9 cellular contexts compared by ENCODE assay signal in the genomic region with DNA sequence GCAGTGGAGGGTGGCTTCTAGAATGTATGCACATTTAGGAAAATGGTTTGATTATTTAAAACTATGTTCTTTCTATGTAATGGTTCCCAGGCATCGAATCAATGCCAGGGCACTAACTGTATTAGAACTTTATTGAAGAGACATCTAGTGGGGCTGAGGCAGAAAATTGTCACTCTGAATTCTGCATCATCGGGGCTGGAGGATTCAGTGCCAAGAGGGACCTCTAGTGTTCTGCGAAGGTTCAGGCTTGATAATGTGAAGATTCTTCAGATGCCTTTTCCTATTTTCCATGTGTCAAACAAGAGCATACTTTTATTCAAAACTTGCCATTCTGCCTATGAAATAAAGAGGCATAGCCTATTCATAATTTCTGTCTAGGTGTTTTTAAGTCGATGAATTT.
DNase-seq lines count a peak whose midpoint lies in the region; ATAC-seq, FAIRE-seq and TF ChIP-seq lines count a peak whose summit lies in the region.
"Had no signal": no experiment of that assay in that cellular context is flagged by ENCODE, and none has a peak within 500 bp of the region (broad histone marks: within the 10 kb centered on the region; RNA-seq: fewer than 3 reads in every experiment).

No MANE protein-coding gene starts in this region.

- H2BK12ac ChIP-seq in H1 (ENCODE audit: low read depth, low read length), result no peak overlapping the region

- H3K36me3 ChIP-seq in H1 (ENCODE audit: control insufficient read depth in 2 of 4, insufficient read depth in 4 of 4, low read length in 3 of 4) (no peaks in the 10 kb centered on the region), osteoblast (ENCODE audit: insufficient read depth, low read length) (no peaks in the 10 kb centered on the region), sigmoid colon (no peaks in the 10 kb centered on the region)
- H3K36me3 ChIP-seq: pancreas had no signal

- H3K4me1 ChIP-seq in H1 (replicated peaks in 1 of 4; ENCODE audit: control insufficient read depth in 3 of 4, insufficient read depth in 4 of 4, low read length in 3 of 4) (peaks cover 3 to 25% (median 23%) of the 10 kb centered on the region in 4 experiments; a peak in 6 of 7 replicates), osteoblast (ENCODE audit: insufficient read depth, low read length) (no peaks in the 10 kb centered on the region), sigmoid colon (no peaks in the 10 kb centered on the region)

- H3K9ac ChIP-seq in H1 (replicated peaks in 1 of 4; ENCODE audit: extremely low read depth in 1 of 4, low read depth in 3 of 4, low read length in 3 of 4), result no peak overlapping the region

- no peaks in the 10 kb centered on the region for H4K20me1 ChIP-seq in H1 (replicated peaks in 1 of 2; ENCODE audit: control insufficient read depth in 1 of 2, insufficient read depth in 2 of 2, low read length in 2 of 2)
- H4K20me1 ChIP-seq in osteoblast (ENCODE audit: insufficient read depth, low read length), result no peaks in the 10 kb centered on the region

- peak; percentile 73 for FAIRE-seq in H1 (lab: Jason Lieb, UNC)
- FAIRE-seq: pancreas had no signal

- H3K79me2 ChIP-seq in H1 (ENCODE audit: control insufficient read depth in 1 of 2, insufficient read depth in 2 of 2, low read length in 2 of 2), result no peaks in the 10 kb centered on the region
- no peaks in the 10 kb centered on the region for H3K79me2 ChIP-seq in osteoblast (ENCODE audit: insufficient read depth, low read length)

- CTCF ChIA-PET in H1 (lab: Charles Lee; ENCODE audit: partially characterized antibody), result interaction anchor here (1.0 to 2.0 kb wide), 6 partner anchors 11 to 59 kb away, joined by 4 to 11 read pairs (median 6); no protein-coding TSS in a partner anchor

- no peak overlapping the region for H2BK5ac ChIP-seq in H1 (ENCODE audit: low read depth, low read length)

- no peak overlapping the region for H2BK20ac ChIP-seq in H1 (ENCODE audit: low read length)

- peaks cover 0 to 2% (median 0%) of the 10 kb centered on the region in 5 donors for H3K27me3 Mint-ChIP-seq in naive thymus-derived CD8-positive, alpha-beta T cell

- no peak overlapping the region for H4K5ac ChIP-seq in H1 (ENCODE audit: insufficient read length, low read depth, low read length)

- no peak overlapping the region for H3K18ac ChIP-seq in H1 (ENCODE audit: extremely low read depth, low read length)

- H2AK5ac ChIP-seq in H1 (ENCODE audit: low read depth, low read length), result no peak overlapping the region

- no peak overlapping the region for H4K91ac ChIP-seq in H1 (replicated peaks; ENCODE audit: insufficient read length, low read length)

- no peak overlapping the region for H4K8ac ChIP-seq in H1 (ENCODE audit: extremely low read depth, insufficient read depth, low read length)

- no peak overlapping the region for H2BK15ac ChIP-seq in H1 (ENCODE audit: low read length)

- H3K4me3 Mint-ChIP-seq in naive thymus-derived CD8-positive, alpha-beta T cell, result no peak overlapping the region

- H3K36me3 Mint-ChIP-seq in naive thymus-derived CD8-positive, alpha-beta T cell, result peaks cover 0 to 10% (median 5%) of the 10 kb centered on the region in 3 donors

- DNase-seq in NCI-H2171 (lab: John Stamatoyannopoulos, UW), result peak; percentile 48
- no peak for DNase-seq in H1 (ENCODE audit: low read depth in 1 of 2, low spot score in 2 of 2)
- DNase-seq in osteoblast (ENCODE audit: insufficient read length, low spot score, missing footprints), result peak; percentile 62
- no peak for DNase-seq in sigmoid colon
- no peak for DNase-seq in naive thymus-derived CD8-positive, alpha-beta T cell
- DNase-seq in NOMO-1 treated with DMSO at 0.1 percent for 48 hours (lab: John Stamatoyannopoulos, UW; ENCODE audit: unreplicated experiment), result no peak
- DNase-seq in activated naive CD4-positive, alpha-beta T cell treated with Interleukin-2 at 50 U/mL for 16 hours, result no peak
- DNase-seq: pancreas had no signal

- H3K27me3 ChIP-seq in H1 (replicated peaks in 1 of 4; ENCODE audit: control insufficient read depth in 3 of 4, extremely low read depth in 1 of 4, insufficient read depth in 3 of 4, low read length in 3 of 4), result no peaks in the 10 kb centered on the region
- H3K27me3 ChIP-seq in osteoblast (ENCODE audit: insufficient read depth, low read length), result no peaks in the 10 kb centered on the region
- H3K27me3 ChIP-seq in sigmoid colon, result no peaks in the 10 kb centered on the region
- H3K27me3 ChIP-seq: pancreas had no signal

- H2AFZ ChIP-seq in H1 (ENCODE audit: low read length), result no peak overlapping the region
- H2AFZ ChIP-seq in osteoblast (ENCODE audit: low read length), result no peak overlapping the region

- peaks cover 0 to 11% (median 4%) of the 10 kb centered on the region in 9 donors for H3K9me3 Mint-ChIP-seq in naive thymus-derived CD8-positive, alpha-beta T cell

- no peak overlapping the region for H3K56ac ChIP-seq in H1 (replicated peaks; ENCODE audit: insufficient read length, low read depth, low read length)

- H3K27ac Mint-ChIP-seq in naive thymus-derived CD8-positive, alpha-beta T cell, result peak overlapping the region in 1 of 10 donors; percentile 48

- H3K4me3 ChIP-seq in H1 (ENCODE audit: extremely low read depth in 1 of 4, insufficient read depth in 2 of 4, low read depth in 3 of 4, low read length in 4 of 4) (no peak overlapping the region), osteoblast (ENCODE audit: insufficient read depth, low read length) (no peak overlapping the region), sigmoid colon (no peak overlapping the region)
- H3K4me3 ChIP-seq: pancreas had no signal

- H3K4me1 Mint-ChIP-seq in naive thymus-derived CD8-positive, alpha-beta T cell, result peaks cover 0 to 2% (median 0%) of the 10 kb centered on the region in 4 donors

- no peak overlapping the region for H3K27ac ChIP-seq in H1 (ENCODE audit: low read depth, low read length)
- H3K27ac ChIP-seq in osteoblast (ENCODE audit: low read depth, low read length), result no peak overlapping the region
- no peak overlapping the region for H3K27ac ChIP-seq in sigmoid colon
- H3K27ac ChIP-seq: pancreas had no signal

- no peak for ATAC-seq in naive thymus-derived CD8-positive, alpha-beta T cell

- peak; percentile 85 to 86 for TF ChIP-seq RAD21 in H1 (IDR thresholded peaks at IDR 0.05 in 1 of 2, conservative IDR thresholded peaks at IDR 0.05 in 1 of 2; ENCODE audit: low read depth in 2 of 2, low read length in 2 of 2)

- no peak overlapping the region for H3K4ac ChIP-seq in H1 (replicated peaks; ENCODE audit: insufficient read length, low read depth, low read length)

- TF ChIP-seq POLR2A in H1 (IDR thresholded peaks at IDR 0.05; ENCODE audit: control extremely low read depth in 1 of 2, low read depth in 2 of 2, low read length in 2 of 2), result no peak
- no peak for TF ChIP-seq POLR2A in sigmoid colon (IDR thresholded peaks at IDR 0.05)

- H3K23ac ChIP-seq in H1 (ENCODE audit: insufficient read length), result no peak overlapping the region

- intact Hi-C loops in sigmoid colon (cut with DNase I), result no loop called here

- WGBS in H1 (ENCODE audit: extremely low coverage in 1 of 2, insufficient coverage in 1 of 2, insufficient read length in 1 of 2, insufficient replicate concordance in 2 of 2, low coverage in 1 of 2, low lambda C conversion rate in 2 of 2, missing lambda C conversion rate in 1 of 2), 2 experiments, result 46% methylated on average over 4 of the region's 4 CpGs; no CpG with 5 or more reads in 1 of the 2 experiments
- 59 to 70% methylated on average over 4 of the region's 4 CpGs for WGBS in sigmoid colon, 2 donors

- no peak overlapping the region for H2BK120ac ChIP-seq in H1 (replicated peaks; ENCODE audit: low read depth, low read length)

- TF ChIP-seq EP300 in H1 (IDR thresholded peaks at IDR 0.05; ENCODE audit: borderline replicate concordance in 1 of 2, low read depth in 2 of 2, low read length in 2 of 2) (no peak), sigmoid colon (IDR thresholded peaks at IDR 0.05) (no peak)

- H3K14ac ChIP-seq in H1 (ENCODE audit: insufficient read length), result no peak overlapping the region

- H3K79me1 ChIP-seq in H1 (ENCODE audit: low read depth, low read length), result no peaks in the 10 kb centered on the region

- POLR2A ChIA-PET in H1 (lab: Charles Lee; ENCODE audit: partially characterized antibody), result no interaction called here
- POLR2A ChIA-PET in naive thymus-derived CD8-positive, alpha-beta T cell (lab: Charles Lee), result no interaction called here

- TF ChIP-seq CTCF in GM12873 (IDR thresholded peaks at IDR 0.05; ENCODE audit: insufficient read depth, low read depth, low read length, missing control alignments), result peak; percentile 34
- TF ChIP-seq CTCF in H1 (IDR thresholded peaks at IDR 0.05; ENCODE audit: control extremely low read depth in 1 of 3, insufficient read depth in 1 of 3, low read depth in 1 of 3, low read length in 3 of 3), result peak; percentile 30 to 73 (median 73)
- peak; percentile 70 for TF ChIP-seq CTCF in osteoblast (IDR thresholded peaks at IDR 0.05; ENCODE audit: extremely low read depth, low read depth, low read length)
- no peak for TF ChIP-seq CTCF in sigmoid colon (IDR thresholded peaks at IDR 0.05)

- H3K9me3 ChIP-seq in H1 (ENCODE audit: insufficient read depth in 2 of 2, low read depth in 1 of 2, low read length in 1 of 2) (no peaks in the 10 kb centered on the region), osteoblast (ENCODE audit: low read depth, low read length) (no peaks in the 10 kb centered on the region), sigmoid colon (no peaks in the 10 kb centered on the region)
- H3K9me3 ChIP-seq: pancreas had no signal

- H3K23me2 ChIP-seq in H1 (ENCODE audit: low read depth, low read length), result no peaks in the 10 kb centered on the region

- H3K4me2 ChIP-seq in H1 (ENCODE audit: insufficient read depth in 1 of 2, low read depth in 2 of 2, low read length in 2 of 2), result no peak overlapping the region
- H3K4me2 ChIP-seq in osteoblast (ENCODE audit: insufficient read depth, low read length), result no peak overlapping the region

TF ChIP-seq in H1, 55 proteins besides CTCF, POLR2A, EP300 and RAD21:
- TF ChIP-seq, protein P1, sequence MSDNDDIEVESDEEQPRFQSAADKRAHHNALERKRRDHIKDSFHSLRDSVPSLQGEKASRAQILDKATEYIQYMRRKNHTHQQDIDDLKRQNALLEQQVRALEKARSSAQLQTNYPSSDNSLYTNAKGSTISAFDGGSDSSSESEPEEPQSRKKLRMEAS (IDR thresholded peaks at IDR 0.05), result no peak
- no peak for TF ChIP-seq ZNF274 (IDR thresholded peaks at IDR 0.05; ENCODE audit: borderline replicate concordance, extremely low read depth, low read length)
- no peak for TF ChIP-seq RNF2 (IDR thresholded peaks at IDR 0.05; ENCODE audit: borderline replicate concordance, low read depth, low read length, missing control alignments, poor library complexity, severe bottlenecking)
- TF ChIP-seq JUND (IDR thresholded peaks at IDR 0.05; ENCODE audit: low read length), result 0 out of 2 replicates have a peak, but pooled peaks have one; percentile 6
- no peak for TF ChIP-seq MAFK (IDR thresholded peaks at IDR 0.05; ENCODE audit: low read depth, low read length)
- TF ChIP-seq RXRA (IDR thresholded peaks at IDR 0.05; ENCODE audit: insufficient read depth, low read depth, low read length), result no peak
- TF ChIP-seq YY1 (IDR thresholded peaks at IDR 0.05; ENCODE audit: low read depth, low read length), result no peak

Comparison
In these comparisons a context has a peak if more than half of its experiments do, and no peak if none do; other contexts are left out.
1. CTCF ChIP-seq: peak in GM12873 (single experiment), H1 (3 of 3) and osteoblast (single experiment); none in sigmoid colon (0 of 4).
2. DNase-seq: peak in NCI-H2171 (single experiment) and osteoblast (single experiment); none in H1 (0 of 2), sigmoid colon (single experiment), naive thymus-derived CD8-positive, alpha-beta T cell (0 of 10), NOMO-1 treated with DMSO at 0.1 percent for 48 hours (single experiment) and activated naive CD4-positive, alpha-beta T cell treated with Interleukin-2 at 50 U/mL for 16 hours (single experiment).